8 cellular contexts compared by ENCODE assay signal in genomic region chr13:25286308-25286968, GRCh38. TPM values are rescaled to one million over a fixed set of nuclear protein-coding genes. Genes with fewer than 3 reads are reported as not detected.
DNase-seq lines count a peak whose midpoint lies in the region; ATAC-seq and TF ChIP-seq lines count a peak whose summit lies in the region.

No MANE protein-coding gene starts in this region.

- H3K4me1 ChIP-seq in OCI-LY7 (ENCODE audit: insufficient read depth, low read length, poor library complexity, severe bottlenecking) = peaks cover 39% of the 10 kb centered on the region
- peaks cover 0 to 38% (median 21%) of the 10 kb centered on the region in 9 donors for H3K4me1 ChIP-seq in heart right ventricle
- H3K4me1 ChIP-seq in trophoblast cell (ENCODE audit: control insufficient read depth in 1 of 2, insufficient read depth in 2 of 2, low read length in 2 of 2) = no peaks in the 10 kb centered on the region

- ATAC-seq in HG02973 (IDR thresholded peaks at IDR 0.05; ENCODE audit: unreplicated experiment) (peak; percentile 22), heart right ventricle (peak in 7 of 8 donors; percentile 29 to 68 (median 53))

- H3K23ac ChIP-seq in trophoblast cell (ENCODE audit: low read length) = no peak overlapping the region

- no peak overlapping the region for H2BK5ac ChIP-seq in trophoblast cell (ENCODE audit: low read depth, low read length, poor library complexity)

- H2AK5ac ChIP-seq in trophoblast cell (ENCODE audit: low read length) = no peak overlapping the region

- peak overlapping the region; percentile 89 for H3K4me2 ChIP-seq in OCI-LY7 (ENCODE audit: low read length)
- peak overlapping the region; percentile 83 for H3K4me2 ChIP-seq in trophoblast cell (ENCODE audit: low read length)

- no peaks in the 10 kb centered on the region for H3K9me2 ChIP-seq in OCI-LY7 (ENCODE audit: insufficient read depth, low read length)

- H3K9me3 ChIP-seq in OCI-LY7 (ENCODE audit: low read length) = no peaks in the 10 kb centered on the region
- H3K9me3 ChIP-seq in heart right ventricle = no peaks in the 10 kb centered on the region
- H3K9me3 ChIP-seq in trophoblast cell (ENCODE audit: insufficient read depth, low read depth, low read length) = no peaks in the 10 kb centered on the region

- intact Hi-C loops in OCI-LY7 (cut with micrococcal nuclease; ENCODE audit: unreplicated experiment) (loop anchor here (10.0 kb wide), 1 partner anchor 1888 kb away; the partner anchor contains the start of gene USP12), heart right ventricle (cut with DNase I) (loop anchor here in 1 of 10 donors (2.0 kb wide), 1 partner anchor 14 kb away; the partner anchor contains the start of gene NUP58)

- 6 to 11% methylated on average over 25 of the region's 25 CpGs for WGBS in heart right ventricle, 2 donors
- no CpG with 5 or more reads among the region's 25 CpGs for WGBS in trophoblast cell (ENCODE audit: extremely low coverage, insufficient coverage, insufficient read length)

- CTCF ChIA-PET in OCI-LY7 (lab: Charles Lee; ENCODE audit: unreplicated experiment) = interaction anchor here (0.6 to 1.1 kb wide), 2 partner anchors 11 to 64 kb away, joined by 3 to 4 read pairs; no protein-coding TSS in a partner anchor

- H4K91ac ChIP-seq in trophoblast cell (ENCODE audit: low read depth, low read length) = peak overlapping the region; percentile 76

- H2AFZ ChIP-seq in OCI-LY7 (ENCODE audit: low read length) (peak overlapping the region; percentile 76), trophoblast cell (ENCODE audit: insufficient read depth, low read length, poor library complexity) (peak overlapping the region; percentile 96)

- POLR2A ChIA-PET in OCI-LY7 (lab: Charles Lee) = interaction anchor here (0.7 to 2.0 kb wide), 5 partner anchors 15 to 202 kb away, joined by 3 to 8 read pairs (median 3); partner anchors contain the start of gene NUP58

- H3K36me3 ChIP-seq in OCI-LY7 (ENCODE audit: insufficient read depth, low read length) = peaks cover 16% of the 10 kb centered on the region
- peaks cover 0 to 5% (median 0%) of the 10 kb centered on the region in 9 donors for H3K36me3 ChIP-seq in heart right ventricle
- peaks cover 0 to 3% of the 10 kb centered on the region in 2 experiments for H3K36me3 ChIP-seq in trophoblast cell (ENCODE audit: control insufficient read depth in 1 of 2, insufficient read depth in 2 of 2, low read length in 2 of 2)

- H4K20me1 ChIP-seq in OCI-LY7 (ENCODE audit: insufficient read depth, low read length) = peaks cover 12% of the 10 kb centered on the region; the same call in 1 of the 2 replicates

- peak overlapping the region; percentile 87 for H4K8ac ChIP-seq in trophoblast cell (ENCODE audit: low read depth, low read length)

- peak overlapping the region; percentile 83 for H3K9ac ChIP-seq in trophoblast cell (ENCODE audit: low read length)

- peak; percentile 32 for DNase-seq in stimulated activated CD4-positive, alpha-beta T cell treated with anti-CD3 and anti-CD28 coated beads, Interleukin-4, amount 100 ng/mL, for 24 hours
- DNase-seq in stimulated activated CD4-positive, alpha-beta T cell treated with anti-CD3 and anti-CD28 coated beads, Interleukin-12 subunit alpha, Interleukin-12 subunit beta, amount 100 ng/mL, for 4 hours = no peak
- peak; percentile 72 for DNase-seq in OCI-LY7 (ENCODE audit: low spot score)
- peak; percentile 46 for DNase-seq in amniotic epithelial cell (ENCODE audit: low read depth)
- DNase-seq in heart right ventricle = peak in 1 of 2 donors; percentile 18
- DNase-seq in trophoblast cell = peak; percentile 20 to 55
- no peak for DNase-seq in NCI-H2081 treated with DMSO at 0.1 percent for 48 hours (lab: John Stamatoyannopoulos, UW)

- H3K79me2 ChIP-seq in OCI-LY7 (ENCODE audit: insufficient read depth, low read depth, low read length) (peaks cover 48% of the 10 kb centered on the region), trophoblast cell (ENCODE audit: control insufficient read depth, insufficient read depth, low read length, poor library complexity) (peaks cover 8% of the 10 kb centered on the region)

- H3K4me3 ChIP-seq in OCI-LY7 (ENCODE audit: low read depth, low read length, poor library complexity, severe bottlenecking) (peak overlapping the region; percentile 97), heart right ventricle (peak overlapping the region; percentile 68 to 99 (median 92)), trophoblast cell (ENCODE audit: low read depth, low read length) (peak overlapping the region; percentile 97)

- peak overlapping the region; percentile 57 for H3K4ac ChIP-seq in trophoblast cell (ENCODE audit: low read depth, low read length)

- peak overlapping the region; percentile 64 for H3K18ac ChIP-seq in trophoblast cell (ENCODE audit: low read length)

- peaks cover 0 to 15% (median 0%) of the 10 kb centered on the region in 7 donors for H3K27me3 ChIP-seq in heart right ventricle
- H3K27me3 ChIP-seq in trophoblast cell (ENCODE audit: insufficient read depth, low read length) = no peaks in the 10 kb centered on the region

- no peak for TF ChIP-seq CTCF in OCI-LY7 (conservative IDR thresholded peaks at IDR 0.05; ENCODE audit: low read length)
- no peak for TF ChIP-seq CTCF in heart right ventricle (IDR thresholded peaks at IDR 0.05)

- peak overlapping the region; percentile 88 for H3K14ac ChIP-seq in trophoblast cell (ENCODE audit: low read length)

- H3K27ac ChIP-seq in OCI-LY7 (ENCODE audit: low read depth, low read length, poor library complexity, severe bottlenecking) (peak overlapping the region; percentile 92), heart right ventricle (peak overlapping the region in 9 of 10 donors; percentile 78 to 98 (median 90)), trophoblast cell (ENCODE audit: low read depth, low read length) (peak overlapping the region; percentile 70)

- TSS peak; percentile 78 for BruUV-seq in OCI-LY7 (replicated peaks; lab: Mats Ljungman, UMichigan)

- H4K12ac ChIP-seq in trophoblast cell (ENCODE audit: low read depth, low read length) = no peak overlapping the region

- peaks cover 5% of the 10 kb centered on the region for H3K79me1 ChIP-seq in trophoblast cell (ENCODE audit: low read length)

- H2BK12ac ChIP-seq in trophoblast cell (ENCODE audit: low read length) = no peak overlapping the region

- peak overlapping the region; percentile 40 for H2BK120ac ChIP-seq in trophoblast cell (ENCODE audit: insufficient read depth, low read length, poor library complexity)

RNA-seq across cellular contexts. Expression of gene MTMR6, which starts 0.8 kb away (rescaled TPM):
- 6.2 and 6.4 TPM in 2 replicates for total RNA-seq in OCI-LY7 (2014; rRNA removed; shearing (Covaris generic))
- total RNA-seq in OCI-LY7 (2022) (17.0 and 17.3 TPM in 2 replicates), heart right ventricle (10 to 100 TPM; 15.3 to 19.5 (median 17.9) TPM)
- 1 to 10 TPM; 4.0 to 7.7 TPM for polyA plus RNA-seq in heart right ventricle
- polyA plus RNA-seq in trophoblast cell (2013) = 13.4 TPM in 2 replicates

RNA-seq across cellular contexts. Expression of gene NUP58, which starts 15.0 kb away (rescaled TPM):
- 58.4 and 82.7 TPM in 2 replicates for total RNA-seq in OCI-LY7 (2014; rRNA removed; shearing (Covaris generic))
- total RNA-seq in OCI-LY7 (2022) (114 and 127 TPM in 2 replicates), heart right ventricle (10 to 100 TPM; 21.2 to 29.5 (median 26.5) TPM)
- polyA plus RNA-seq in heart right ventricle = 10 to 100 TPM in 1 of 2 donors, 1 to 10 TPM in 1; 8.9 to 10.9 TPM
- polyA plus RNA-seq in trophoblast cell (2013) = 57.5 and 59.1 TPM in 2 replicates

Comparison
In these comparisons a context has a peak if more than half of its experiments do, and no peak if none do; other contexts are left out.
1. DNase-seq: peak in stimulated activated CD4-positive, alpha-beta T cell treated with anti-CD3 and anti-CD28 coated beads, Interleukin-4, amount 100 ng/mL, for 24 hours (single experiment), OCI-LY7 (single experiment), amniotic epithelial cell (single experiment) and trophoblast cell (2 of 2); none in stimulated activated CD4-positive, alpha-beta T cell treated with anti-CD3 and anti-CD28 coated beads, Interleukin-12 subunit alpha, Interleukin-12 subunit beta, amount 100 ng/mL, for 4 hours (single experiment) and NCI-H2081 treated with DMSO at 0.1 percent for 48 hours (single experiment).
2. Peak in every context shown above with its lines, with median percentiles within 50 percentile points of each other: H3K27ac ChIP-seq and H3K4me3 ChIP-seq.